Comparison of ENCODE assay signal across 2 cellular contexts in genomic region chr17:28370744-28371103, GRCh38.
TF ChIP-seq lines count a peak whose summit lies in the region.

No MANE protein-coding gene starts in this region.

TF ChIP-seq in A549, 52 proteins besides CTCF, POLR2A, EP300 and RAD21:
- TF ChIP-seq JUN (IDR thresholded peaks at IDR 0.05) (no peak), HOXA7 (CRISPR knock-in tag; IDR thresholded peaks at IDR 0.05) (0 out of 2 replicates have a peak, but pooled peaks have one; percentile 43), HMGXB4 (CRISPR knock-in tag; IDR thresholded peaks at IDR 0.05; ENCODE audit: borderline replicate concordance) (no peak), PHF8 (IDR thresholded peaks at IDR 0.05; ENCODE audit: borderline replicate concordance, low read depth) (no peak), EHMT2 (IDR thresholded peaks at IDR 0.05; ENCODE audit: low read depth) (no peak), ELK1 (IDR thresholded peaks at IDR 0.05; ENCODE audit: low read depth, low read length) (no peak), NPAS2 (CRISPR knock-in tag; IDR thresholded peaks at IDR 0.05; ENCODE audit: borderline replicate concordance) (no peak), FOXS1 (CRISPR knock-in tag; IDR thresholded peaks at IDR 0.05) (no peak), RFX5 (IDR thresholded peaks at IDR 0.05) (no peak), HEYL (CRISPR knock-in tag; IDR thresholded peaks at IDR 0.05) (no peak), CHD2 (IDR thresholded peaks at IDR 0.05; ENCODE audit: low read length, partially characterized antibody) (no peak), GATA3 (IDR thresholded peaks at IDR 0.05; ENCODE audit: borderline replicate concordance) (no peak), HES2 (IDR thresholded peaks at IDR 0.05) (no peak), CHD4 (IDR thresholded peaks at IDR 0.05; ENCODE audit: borderline replicate concordance) (peak; percentile 55; the same call in 1 of the 2 replicates), HOXB5 (CRISPR knock-in tag; IDR thresholded peaks at IDR 0.05) (no peak)
- TF ChIP-seq, protein P1, sequence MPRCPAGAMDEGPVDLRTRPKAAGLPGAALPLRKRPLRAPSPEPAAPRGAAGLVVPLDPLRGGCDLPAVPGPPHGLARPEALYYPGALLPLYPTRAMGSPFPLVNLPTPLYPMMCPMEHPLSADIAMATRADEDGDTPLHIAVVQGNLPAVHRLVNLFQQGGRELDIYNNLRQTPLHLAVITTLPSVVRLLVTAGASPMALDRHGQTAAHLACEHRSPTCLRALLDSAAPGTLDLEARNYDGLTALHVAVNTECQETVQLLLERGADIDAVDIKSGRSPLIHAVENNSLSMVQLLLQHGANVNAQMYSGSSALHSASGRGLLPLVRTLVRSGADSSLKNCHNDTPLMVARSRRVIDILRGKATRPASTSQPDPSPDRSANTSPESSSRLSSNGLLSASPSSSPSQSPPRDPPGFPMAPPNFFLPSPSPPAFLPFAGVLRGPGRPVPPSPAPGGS (IDR thresholded peaks at IDR 0.05): 0 out of 3 replicates have a peak, but pooled peaks have one; percentile 3
- TF ChIP-seq, protein P2, sequence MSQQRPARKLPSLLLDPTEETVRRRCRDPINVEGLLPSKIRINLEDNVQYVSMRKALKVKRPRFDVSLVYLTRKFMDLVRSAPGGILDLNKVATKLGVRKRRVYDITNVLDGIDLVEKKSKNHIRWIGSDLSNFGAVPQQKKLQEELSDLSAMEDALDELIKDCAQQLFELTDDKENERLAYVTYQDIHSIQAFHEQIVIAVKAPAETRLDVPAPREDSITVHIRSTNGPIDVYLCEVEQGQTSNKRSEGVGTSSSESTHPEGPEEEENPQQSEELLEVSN (IDR thresholded peaks at IDR 0.05; ENCODE audit: borderline replicate concordance, low read depth): no peak
TF ChIP-seq in A549: peak in this region for 3.

TF ChIP-seq in IMR-90, 13 proteins besides CTCF, POLR2A, EP300 and RAD21:
- no peak for TF ChIP-seq CHD1 (IDR thresholded peaks at IDR 0.05; ENCODE audit: low read depth, low read length)
- no peak for TF ChIP-seq MAFK (IDR thresholded peaks at IDR 0.05; ENCODE audit: low read depth, low read length)
- no peak for TF ChIP-seq MAZ (IDR thresholded peaks at IDR 0.05; ENCODE audit: borderline replicate concordance, low read depth, low read length)
- TF ChIP-seq BHLHE40 (IDR thresholded peaks at IDR 0.05; ENCODE audit: low read depth, low read length): no peak
- no peak for TF ChIP-seq USF2 (IDR thresholded peaks at IDR 0.05; ENCODE audit: low read depth, low read length)
- no peak for TF ChIP-seq ELK1 (IDR thresholded peaks at IDR 0.05; ENCODE audit: borderline replicate concordance, low read depth, low read length)
- TF ChIP-seq RCOR1 (IDR thresholded peaks at IDR 0.05; ENCODE audit: insufficient replicate concordance, low read length): no peak
- no peak for TF ChIP-seq CEBPB (IDR thresholded peaks at IDR 0.05; ENCODE audit: low read depth, low read length)
- no peak for TF ChIP-seq NFE2L2 (IDR thresholded peaks at IDR 0.05; ENCODE audit: low read depth, low read length)
- no peak for TF ChIP-seq SMC3 (IDR thresholded peaks at IDR 0.05; ENCODE audit: low read depth, low read length)
- TF ChIP-seq RFX5 (IDR thresholded peaks at IDR 0.05; ENCODE audit: low read depth, low read length): no peak
- no peak for TF ChIP-seq FOS (IDR thresholded peaks at IDR 0.05; ENCODE audit: low read depth, low read length)
- TF ChIP-seq MXI1 (IDR thresholded peaks at IDR 0.05; ENCODE audit: borderline replicate concordance, low read depth, low read length): no peak
